8 cellular contexts compared by ENCODE assay signal in genomic region chr4:128454281-128455075, GRCh38.
DNase-seq lines count a peak whose midpoint lies in the region; ATAC-seq and TF ChIP-seq lines count a peak whose summit lies in the region.

No MANE protein-coding gene starts in this region.

- no peaks in the 10 kb centered on the region for H3K9me3 Mint-ChIP-seq in activated naive CD4-positive, alpha-beta T cell treated with anti-CD3 and anti-CD28 coated beads, Interleukin-2, amount 10 ng/mL, durations not matched to agents 7 days and 5 days
- no peaks in the 10 kb centered on the region for H3K9me3 Mint-ChIP-seq in glutamatergic neuron (ENCODE audit: unreplicated experiment)

- intact Hi-C loops in posterior vena cava (cut with DNase I): loop anchor here (5.0 to 10.0 kb wide), 4 partner anchors 70 to 360 kb away; no protein-coding TSS in a partner anchor

- H3K27me3 Mint-ChIP-seq in activated naive CD4-positive, alpha-beta T cell treated with anti-CD3 and anti-CD28 coated beads, Interleukin-2, amount 10 ng/mL, durations not matched to agents 7 days and 5 days: no peaks in the 10 kb centered on the region
- peaks cover 2% of the 10 kb centered on the region for H3K27me3 Mint-ChIP-seq in glutamatergic neuron (ENCODE audit: unreplicated experiment)

- H3K4me3 ChIP-seq in GM12875 (ENCODE audit: low read depth, low read length): no peak overlapping the region

- TF ChIP-seq CTCF in GM12875 (IDR thresholded peaks at IDR 0.05; ENCODE audit: borderline replicate concordance, insufficient read depth, low read depth, low read length) (peak; percentile 79), glutamatergic neuron (IDR thresholded peaks at IDR 0.05; ENCODE audit: partially characterized antibody, unreplicated experiment) (peak; percentile 55)

- H3K4me1 Mint-ChIP-seq in activated naive CD4-positive, alpha-beta T cell treated with anti-CD3 and anti-CD28 coated beads, Interleukin-2, amount 10 ng/mL, durations not matched to agents 7 days and 5 days: no peaks in the 10 kb centered on the region
- peaks cover 22% of the 10 kb centered on the region for H3K4me1 Mint-ChIP-seq in glutamatergic neuron (ENCODE audit: low read depth, unreplicated experiment)

- no peak overlapping the region for H3K4me3 Mint-ChIP-seq in activated naive CD4-positive, alpha-beta T cell treated with anti-CD3 and anti-CD28 coated beads, Interleukin-2, amount 10 ng/mL, durations not matched to agents 7 days and 5 days
- H3K4me3 Mint-ChIP-seq in glutamatergic neuron (ENCODE audit: unreplicated experiment): peak overlapping the region; percentile 3

- DNase-seq in NCI-H1048 (lab: John Stamatoyannopoulos, UW) (peak; percentile 51), SK-MEL-5 (ENCODE audit: low read depth, low spot score) (peak; percentile 84), glutamatergic neuron (peak; percentile 76), posterior vena cava (ENCODE audit: low spot score) (peak; percentile 93), OCI-M2 (lab: John Stamatoyannopoulos, UW; ENCODE audit: unreplicated experiment) (no peak)
- DNase-seq in activated naive CD4-positive, alpha-beta T cell treated with anti-CD3 and anti-CD28 coated beads, Interleukin-2, amount 10 ng/mL, durations not matched to agents 7 days and 5 days: peak; percentile 76

- no peaks in the 10 kb centered on the region for H3K36me3 Mint-ChIP-seq in activated naive CD4-positive, alpha-beta T cell treated with anti-CD3 and anti-CD28 coated beads, Interleukin-2, amount 10 ng/mL, durations not matched to agents 7 days and 5 days
- no peaks in the 10 kb centered on the region for H3K36me3 Mint-ChIP-seq in glutamatergic neuron (ENCODE audit: unreplicated experiment)

- CTCF ChIA-PET in activated naive CD4-positive, alpha-beta T cell treated with anti-CD3 and anti-CD28 coated beads, Interleukin-2, amount 10 ng/mL, durations not matched to agents 7 days and 5 days (lab: Charles Lee): interaction anchor here (0.6 to 1.9 kb wide), 16 partner anchors 9 to 409 kb away, joined by 3 to 9 read pairs (median 4); no protein-coding TSS in a partner anchor

- no peak overlapping the region for H3K27ac Mint-ChIP-seq in activated naive CD4-positive, alpha-beta T cell treated with anti-CD3 and anti-CD28 coated beads, Interleukin-2, amount 10 ng/mL, durations not matched to agents 7 days and 5 days
- peak overlapping the region; percentile 3 for H3K27ac Mint-ChIP-seq in glutamatergic neuron (ENCODE audit: unreplicated experiment)

- ATAC-seq in HG02623 (IDR thresholded peaks at IDR 0.05; ENCODE audit: unreplicated experiment): peak; percentile 100

- in situ Hi-C loops in SK-MEL-5 (cut with HindIII; ENCODE audit: low pct_unique_long_range_greater_than_20kb, low sequenced_read_pairs): no loop called here
